Comparison of ENCODE assay signal across 15 cellular contexts in the genomic region with DNA sequence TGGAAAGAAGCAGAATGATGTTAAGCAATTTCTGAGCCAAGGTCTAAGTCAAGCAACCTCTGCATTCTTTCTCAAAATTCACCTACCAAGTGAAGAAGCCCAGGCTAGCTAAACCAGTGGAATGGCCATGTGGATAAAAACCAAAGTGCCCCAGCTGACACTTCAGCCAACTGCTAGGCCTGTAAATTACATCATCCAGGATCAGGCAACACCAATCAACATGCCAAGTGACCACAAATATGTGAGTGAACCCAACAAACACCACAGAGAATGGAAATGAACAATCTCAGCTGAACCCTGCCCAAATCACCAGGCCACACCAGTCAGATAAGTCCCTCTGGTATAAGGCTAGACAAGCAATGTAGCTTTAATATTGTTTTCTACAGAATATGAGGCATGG. TPM values are rescaled to one million over a fixed set of nuclear protein-coding genes. Genes with fewer than 3 reads are reported as not detected.
DNase-seq lines count a peak whose midpoint lies in the region; ATAC-seq and TF ChIP-seq lines count a peak whose summit lies in the region.
"Had no signal": no experiment of that assay in that cellular context is flagged by ENCODE, and none has a peak within 500 bp of the region (broad histone marks: within the 10 kb centered on the region; RNA-seq: fewer than 3 reads in every experiment).

No MANE protein-coding gene starts in this region.

- H3K9me3 Mint-ChIP-seq in CD4-positive, alpha-beta T cell: no peaks in the 10 kb centered on the region

- peaks cover 5% of the 10 kb centered on the region for H3K27me3 ChIP-seq in CD4-positive, alpha-beta T cell (ENCODE audit: control insufficient read depth, insufficient read depth, low read length)
- H3K27me3 ChIP-seq: adrenal gland, pancreas, tibial artery had no signal

- ATAC-seq in GM19455 (IDR thresholded peaks at IDR 0.05; ENCODE audit: unreplicated experiment): no peak
- no peak for ATAC-seq in HG02884 (IDR thresholded peaks at IDR 0.05; ENCODE audit: unreplicated experiment)
- no peak for ATAC-seq in CD4-positive, alpha-beta T cell (ENCODE audit: poor library complexity)

- no peak overlapping the region for H3K4me3 Mint-ChIP-seq in CD4-positive, alpha-beta T cell

- H3K27ac Mint-ChIP-seq in CD4-positive, alpha-beta T cell: no peak overlapping the region

- POLR2A ChIA-PET in CD4-positive, alpha-beta T cell (lab: Charles Lee): no interaction called here

- H3K27ac ChIP-seq in CD4-positive, alpha-beta T cell (ENCODE audit: low read depth, low read length): no peak overlapping the region
- H3K27ac ChIP-seq: adrenal gland, pancreas, tibial artery had no signal

- CTCF ChIA-PET in CD4-positive, alpha-beta T cell (lab: Charles Lee): interaction anchor here (0.6 kb wide), 1 partner anchor 333 kb away, joined by 3 read pairs; no protein-coding TSS in a partner anchor

- no peak overlapping the region for H3K4me3 ChIP-seq in fibroblast of villous mesenchyme (ENCODE audit: low read depth, low read length)
- H3K4me3 ChIP-seq: adrenal gland, pancreas, tibial artery had no signal

- DNase-seq in NCI-H2107 treated with DMSO at 0.1 percent for 48 hours (lab: John Stamatoyannopoulos, UW; ENCODE audit: unreplicated experiment) (peak; percentile 12), NCI-H2107 (lab: John Stamatoyannopoulos, UW) (no peak), T1000 (lab: John Stamatoyannopoulos, UW) (peak; percentile 13), fibroblast of villous mesenchyme (ENCODE audit: low read depth) (peak; percentile 89), superior temporal gyrus (ENCODE audit: extremely low spot score) (no peak)
- no peak for DNase-seq in CD4-positive, alpha-beta T cell
- DNase-seq: activated CD8-positive, alpha-beta memory T cell treated with anti-CD3 and anti-CD28 coated beads for 24 hours; adrenal gland; erythroblast; NCI-H774; pancreas; T-helper 1 cell; tibial artery had no signal

- no peaks in the 10 kb centered on the region for H3K9me3 ChIP-seq in CD4-positive, alpha-beta T cell (ENCODE audit: control insufficient read depth, low read length)
- H3K9me3 ChIP-seq: adrenal gland, pancreas, tibial artery had no signal

- intact Hi-C loops in CD4-positive, alpha-beta T cell (cut with DNase I, micrococcal nuclease): no loop called here

- peaks cover 42% of the 10 kb centered on the region for H3K27me3 Mint-ChIP-seq in CD4-positive, alpha-beta T cell

- no peaks in the 10 kb centered on the region for H3K36me3 Mint-ChIP-seq in CD4-positive, alpha-beta T cell (ENCODE audit: low read depth)

- H3K4me1 Mint-ChIP-seq in CD4-positive, alpha-beta T cell (ENCODE audit: low read depth): no peaks in the 10 kb centered on the region

- TF ChIP-seq CTCF in fibroblast of villous mesenchyme (IDR thresholded peaks at IDR 0.05; ENCODE audit: insufficient read depth, low read depth, low read length): no peak
- TF ChIP-seq CTCF in CD4-positive, alpha-beta T cell (IDR thresholded peaks at IDR 0.05): no peak

RNA-seq across cellular contexts. Expression of gene FJX1, which starts 25.1 kb away (rescaled TPM):
- 89.8 and 205 TPM in 2 replicates for total RNA-seq in fibroblast of villous mesenchyme
- not detected for total RNA-seq in CD4-positive, alpha-beta T cell

Comparison
In these comparisons a context has a peak if more than half of its experiments do, and no peak if none do; other contexts are left out.
1. DNase-seq: peak in NCI-H2107 treated with DMSO at 0.1 percent for 48 hours (single experiment), T1000 (single experiment) and fibroblast of villous mesenchyme (single experiment); none in NCI-H2107 (single experiment), superior temporal gyrus (single experiment) and CD4-positive, alpha-beta T cell (0 of 10).
2. RNA of gene FJX1, which starts 25.1 kb away (total RNA-seq): 89.8 to 205 TPM in fibroblast of villous mesenchyme; not detected in CD4-positive, alpha-beta T cell; every median in the first group is over 10 times any median in the second.